Comparison of ENCODE assay signal across 8 cellular contexts in genomic region chr6:108497883-108498282, GRCh38.
DNase-seq lines count a peak whose midpoint lies in the region; ATAC-seq and TF ChIP-seq lines count a peak whose summit lies in the region.

No MANE protein-coding gene starts in this region.

- H3K4me1 ChIP-seq in prostate gland (replicated peaks), result no peaks in the 10 kb centered on the region

- POLR2A ChIA-PET in activated CD4-positive, alpha-beta T cell treated with anti-CD3 and anti-CD28 coated beads, Interleukin-2, amount 10 ng/mL, durations not matched to agents 7 days and 5 days (lab: Charles Lee), result no interaction called here
- POLR2A ChIA-PET in activated CD4-positive, alpha-beta memory T cell treated with anti-CD3 and anti-CD28 coated beads, Interleukin-2, amount 10 ng/mL, durations not matched to agents 7 days and 5 days (lab: Charles Lee), result no interaction called here

- no peak overlapping the region for H3K4me3 ChIP-seq in Jurkat, Clone E6-1 (ENCODE audit: low read length)
- H3K4me3 ChIP-seq in prostate gland, result no peak overlapping the region

- ATAC-seq in left colon (peak; percentile 62), HG03378 (IDR thresholded peaks at IDR 0.05; ENCODE audit: unreplicated experiment) (no peak)

- DNase-seq in activated CD4-positive, alpha-beta T cell treated with anti-CD3 and anti-CD28 coated beads, Interleukin-2, amount 10 ng/mL, durations not matched to agents 7 days and 5 days, result peak; percentile 34
- DNase-seq in activated CD4-positive, alpha-beta T cell treated with anti-CD3 and anti-CD28 coated beads, Interleukin-2, amount 50 U/mL, for 4 hours, result no peak
- peak; percentile 48 for DNase-seq in Jurkat, Clone E6-1 (ENCODE audit: low read depth, low spot score)
- DNase-seq in activated CD4-positive, alpha-beta memory T cell treated with anti-CD3 and anti-CD28 coated beads, Interleukin-2, amount 10 ng/mL, durations not matched to agents 7 days and 5 days, result peak; percentile 23
- DNase-seq in left colon, result peak in 1 of 2 donors; percentile 19
- no peak for DNase-seq in prostate gland (ENCODE audit: low spot score)
- DNase-seq in cerebellum (ENCODE audit: low spot score), result no peak

- no peaks in the 10 kb centered on the region for H3K9me3 ChIP-seq in prostate gland

- H3K4me3 Mint-ChIP-seq in activated CD4-positive, alpha-beta T cell treated with anti-CD3 and anti-CD28 coated beads, Interleukin-2, amount 10 ng/mL, durations not matched to agents 7 days and 5 days, result no peak overlapping the region
- no peak overlapping the region for H3K4me3 Mint-ChIP-seq in activated CD4-positive, alpha-beta memory T cell treated with anti-CD3 and anti-CD28 coated beads, Interleukin-2, amount 10 ng/mL, durations not matched to agents 7 days and 5 days

- no peak overlapping the region for H3K27ac ChIP-seq in prostate gland

- H3K27me3 ChIP-seq in prostate gland (replicated peaks; ENCODE audit: insufficient read depth), result no peaks in the 10 kb centered on the region

- no peak for TF ChIP-seq POLR2A in prostate gland (IDR thresholded peaks at IDR 0.05)

- WGBS in prostate gland, result 77% methylated on average over 3 of the region's 3 CpGs

- H3K27ac Mint-ChIP-seq in activated CD4-positive, alpha-beta T cell treated with anti-CD3 and anti-CD28 coated beads, Interleukin-2, amount 10 ng/mL, durations not matched to agents 7 days and 5 days, result no peak overlapping the region
- H3K27ac Mint-ChIP-seq in activated CD4-positive, alpha-beta memory T cell treated with anti-CD3 and anti-CD28 coated beads, Interleukin-2, amount 10 ng/mL, durations not matched to agents 7 days and 5 days, result no peak overlapping the region

- peak in 1 of 4 experiments; percentile 19 for TF ChIP-seq CTCF in prostate gland (IDR thresholded peaks at IDR 0.05)

- no peaks in the 10 kb centered on the region for H3K36me3 ChIP-seq in prostate gland

- H3K36me3 Mint-ChIP-seq in activated CD4-positive, alpha-beta T cell treated with anti-CD3 and anti-CD28 coated beads, Interleukin-2, amount 10 ng/mL, durations not matched to agents 7 days and 5 days (ENCODE audit: low read depth), result no peaks in the 10 kb centered on the region
- H3K36me3 Mint-ChIP-seq in activated CD4-positive, alpha-beta memory T cell treated with anti-CD3 and anti-CD28 coated beads, Interleukin-2, amount 10 ng/mL, durations not matched to agents 7 days and 5 days (ENCODE audit: low read depth), result peaks cover under 1% of the 10 kb centered on the region

- H3K27me3 Mint-ChIP-seq in activated CD4-positive, alpha-beta T cell treated with anti-CD3 and anti-CD28 coated beads, Interleukin-2, amount 10 ng/mL, durations not matched to agents 7 days and 5 days, result no peaks in the 10 kb centered on the region
- H3K27me3 Mint-ChIP-seq in activated CD4-positive, alpha-beta memory T cell treated with anti-CD3 and anti-CD28 coated beads, Interleukin-2, amount 10 ng/mL, durations not matched to agents 7 days and 5 days, result peaks cover 1% of the 10 kb centered on the region

- CTCF ChIA-PET in activated CD4-positive, alpha-beta T cell treated with anti-CD3 and anti-CD28 coated beads, Interleukin-2, amount 10 ng/mL, durations not matched to agents 7 days and 5 days (lab: Charles Lee), result no interaction called here
- CTCF ChIA-PET in activated CD4-positive, alpha-beta memory T cell treated with anti-CD3 and anti-CD28 coated beads, Interleukin-2, amount 10 ng/mL, durations not matched to agents 7 days and 5 days (lab: Charles Lee), result interaction anchor here (0.6 to 0.9 kb wide), 4 partner anchors 280 to 694 kb away, joined by 3 read pairs; no protein-coding TSS in a partner anchor

- intact Hi-C loops in left colon (cut with DNase I, micrococcal nuclease), result loop anchor here in 1 of 2 donors (10.0 kb wide), 1 partner anchor 383 kb away; no protein-coding TSS in a partner anchor
- intact Hi-C loops in prostate gland (cut with DNase I), result loop anchor here (10.0 kb wide), 1 partner anchor 383 kb away; no protein-coding TSS in a partner anchor

- H3K9me3 Mint-ChIP-seq in activated CD4-positive, alpha-beta T cell treated with anti-CD3 and anti-CD28 coated beads, Interleukin-2, amount 10 ng/mL, durations not matched to agents 7 days and 5 days, result no peaks in the 10 kb centered on the region
- H3K9me3 Mint-ChIP-seq in activated CD4-positive, alpha-beta memory T cell treated with anti-CD3 and anti-CD28 coated beads, Interleukin-2, amount 10 ng/mL, durations not matched to agents 7 days and 5 days, result no peaks in the 10 kb centered on the region

- no peaks in the 10 kb centered on the region for H3K4me1 Mint-ChIP-seq in activated CD4-positive, alpha-beta T cell treated with anti-CD3 and anti-CD28 coated beads, Interleukin-2, amount 10 ng/mL, durations not matched to agents 7 days and 5 days
- peaks cover 3% of the 10 kb centered on the region for H3K4me1 Mint-ChIP-seq in activated CD4-positive, alpha-beta memory T cell treated with anti-CD3 and anti-CD28 coated beads, Interleukin-2, amount 10 ng/mL, durations not matched to agents 7 days and 5 days

Comparison
In these comparisons a context has a peak if more than half of its experiments do, and no peak if none do; other contexts are left out.
1. DNase-seq: peak in activated CD4-positive, alpha-beta T cell treated with anti-CD3 and anti-CD28 coated beads, Interleukin-2, amount 10 ng/mL, durations not matched to agents 7 days and 5 days (single experiment), Jurkat, Clone E6-1 (single experiment) and activated CD4-positive, alpha-beta memory T cell treated with anti-CD3 and anti-CD28 coated beads, Interleukin-2, amount 10 ng/mL, durations not matched to agents 7 days and 5 days (single experiment); none in activated CD4-positive, alpha-beta T cell treated with anti-CD3 and anti-CD28 coated beads, Interleukin-2, amount 50 U/mL, for 4 hours (0 of 2), prostate gland (single experiment) and cerebellum (single experiment).